ENCODE assay signal across 8 cellular contexts in genomic region chr4:113952452-113953029, GRCh38. TPM values are rescaled to one million over a fixed set of nuclear protein-coding genes. Genes with fewer than 3 reads are reported as not detected.
DNase-seq lines count a peak whose midpoint lies in the region; TF ChIP-seq lines count a peak whose summit lies in the region.

No MANE protein-coding gene starts in this region.

- peak; percentile 41 for TF ChIP-seq CTCF in AG04449 (IDR thresholded peaks at IDR 0.05; ENCODE audit: insufficient read depth, low read length, missing control alignments)
- TF ChIP-seq CTCF in GM12873 (IDR thresholded peaks at IDR 0.05; ENCODE audit: insufficient read depth, low read depth, low read length, missing control alignments) = peak; percentile 81
- TF ChIP-seq CTCF in fibroblast of villous mesenchyme (IDR thresholded peaks at IDR 0.05; ENCODE audit: insufficient read depth, low read depth, low read length) = peak; percentile 82

- H3K4me3 ChIP-seq in AG04449 (ENCODE audit: low read depth, low read length) = no peak overlapping the region
- no peak overlapping the region for H3K4me3 ChIP-seq in fibroblast of villous mesenchyme (ENCODE audit: low read depth, low read length)

- POLR2A ChIA-PET in AG04449 (lab: Yijun Ruan, JAX) (interaction anchor here (1.1 kb wide), 1 partner anchor 27 kb away, joined by 3 read pairs; the partner anchor contains the start of gene ARSJ), HEK293T (lab: Yijun Ruan, JAX) (no interaction called here)

- CTCF ChIA-PET in AG04449 (lab: Yijun Ruan, JAX) = interaction anchor here (0.7 to 1.2 kb wide), 10 partner anchors 13 to 432 kb away, joined by 3 to 4 read pairs (median 3); no protein-coding TSS in a partner anchor
- CTCF ChIA-PET in HEK293T (lab: Yijun Ruan, JAX) = interaction anchor here (0.7 to 0.9 kb wide), 3 partner anchors 9 to 119 kb away, joined by 3 to 4 read pairs (median 3); no protein-coding TSS in a partner anchor

- DNase-seq in AG04449 (ENCODE audit: low read depth, low spot score) (no peak), HEK293T (ENCODE audit: extremely low spot score) (peak; percentile 59), M059J (ENCODE audit: low read depth) (peak; percentile 59), SW480 (ENCODE audit: low spot score) (peak; percentile 55), fibroblast of villous mesenchyme (ENCODE audit: low read depth) (peak; percentile 66), pons (ENCODE audit: low spot score) (peak; percentile 33), NK-92 (lab: John Stamatoyannopoulos, UW; ENCODE audit: unreplicated experiment) (no peak)

TF ChIP-seq in HEK293T, 16 proteins besides CTCF, POLR2A, EP300 and RAD21:
- TF ChIP-seq ELF4 (IDR thresholded peaks at IDR 0.05) (no peak), ARNT (IDR thresholded peaks at IDR 0.05) (no peak), FOXM1 (IDR thresholded peaks at IDR 0.05; ENCODE audit: borderline replicate concordance) (no peak), BHLHE40 (IDR thresholded peaks at IDR 0.05; ENCODE audit: borderline replicate concordance) (no peak), LEF1 (IDR thresholded peaks at IDR 0.05; ENCODE audit: borderline replicate concordance) (no peak)
TF ChIP-seq in HEK293T: peak in this region for 0.

RNA-seq across cellular contexts. Expression of gene ARSJ, which starts 26.9 kb away (rescaled TPM):
- 22.0 and 23.5 TPM in 2 replicates for total RNA-seq in M059J (2014; rRNA removed; shearing (Covaris generic))
- 49.3 and 69.5 TPM in 2 replicates for total RNA-seq in fibroblast of villous mesenchyme

Comparison
In these comparisons a context has a peak if more than half of its experiments do, and no peak if none do; other contexts are left out.
1. DNase-seq: peak in HEK293T (single experiment), M059J (single experiment), SW480 (single experiment), fibroblast of villous mesenchyme (single experiment) and pons (single experiment); none in AG04449 (single experiment) and NK-92 (single experiment).
2. Peak in every context shown above with its lines, with median percentiles within 50 percentile points of each other: CTCF ChIP-seq.